Comparison of ENCODE assay signal across 1 cellular context in genomic region chr6:139533573-139534471, GRCh38.
TF ChIP-seq lines count a peak whose summit lies in the region.

No MANE protein-coding gene starts in this region.

TF ChIP-seq in SK-N-SH, 30 proteins besides CTCF, POLR2A, EP300 and RAD21 (continued from another document):
- TF ChIP-seq REST (IDR thresholded peaks at IDR 0.05; ENCODE audit: low read depth, low read length): no peak
- TF ChIP-seq NFIC (IDR thresholded peaks at IDR 0.05; ENCODE audit: borderline replicate concordance): no peak
- no peak for TF ChIP-seq TAF1 (IDR thresholded peaks at IDR 0.05; ENCODE audit: borderline replicate concordance, low read depth, low read length)
- TF ChIP-seq JUND (IDR thresholded peaks at IDR 0.05): peak; percentile 51; the same call in 1 of the 2 replicates
- no peak for TF ChIP-seq MXI1 (IDR thresholded peaks at IDR 0.05; ENCODE audit: low read depth, low read length)
- TF ChIP-seq SMC3 (IDR thresholded peaks at IDR 0.05; ENCODE audit: low read depth, low read length): no peak
- TF ChIP-seq EZH2phosphoT487 (IDR thresholded peaks at IDR 0.05; ENCODE audit: borderline replicate concordance, low read depth): no peak
